In genomic region chr1:28176492-28177470, GRCh38 we compare ENCODE assay signal across 8 cellular contexts. TPM values are rescaled to one million over a fixed set of nuclear protein-coding genes. Genes with fewer than 3 reads are reported as not detected.
DNase-seq lines count a peak whose midpoint lies in the region; ATAC-seq, FAIRE-seq and TF ChIP-seq lines count a peak whose summit lies in the region.

TSS of gene PTAFR (minus strand) at chr1:28176690. CDS start at chr1:28151021, 25,669 bp downstream.

- POLR2A ChIA-PET in K562 (lab: Yijun Ruan, JAX), result interaction anchor here (1.1 to 1.4 kb wide), 2 partner anchors 25 to 28 kb away, joined by 3 to 5 read pairs; no protein-coding TSS in a partner anchor
- POLR2A ChIA-PET in activated CD4-positive, alpha-beta memory T cell treated with anti-CD3 and anti-CD28 coated beads for 36 hours (lab: Charles Lee), result no interaction called here
- POLR2A ChIA-PET in CD8-positive, alpha-beta memory T cell (lab: Charles Lee), result no interaction called here

- ATAC-seq in GM18498 (IDR thresholded peaks at IDR 0.05; ENCODE audit: unreplicated experiment), result peak; percentile 47
- peak; percentile 39 for ATAC-seq in HG03378 (IDR thresholded peaks at IDR 0.05; ENCODE audit: unreplicated experiment)
- no peak for ATAC-seq in K562

- H2AFZ ChIP-seq in K562 (ENCODE audit: low read depth, low read length) (no peak within 1 kb of the TSS), neuron (ENCODE audit: low read depth, low read length) (peak within 1 kb of the TSS; percentile 5)

- H3K4me1 ChIP-seq in K562 (replicated peaks in 1 of 2; ENCODE audit: control insufficient read depth in 2 of 2, insufficient read depth in 2 of 2, low read length in 2 of 2), result peaks cover 24 to 33% of the 10 kb centered on the region in 2 experiments
- peaks cover 10% of the 10 kb centered on the region for H3K4me1 ChIP-seq in neuron (ENCODE audit: insufficient read depth, low read length)
- peaks cover 26% of the 10 kb centered on the region for H3K4me1 ChIP-seq in CD8-positive, alpha-beta memory T cell (ENCODE audit: insufficient read depth, low read length)

- no peak for TF ChIP-seq POLR2A in K562 (conservative IDR thresholded peaks at IDR 0.05)

- H3K36me3 ChIP-seq in K562 (ENCODE audit: control insufficient read depth, insufficient read depth, low read length) (no peaks in the 10 kb centered on the region), neuron (ENCODE audit: insufficient read depth, low read length) (no peaks in the 10 kb centered on the region)
- no peaks in the 10 kb centered on the region for H3K36me3 ChIP-seq in CD8-positive, alpha-beta memory T cell (ENCODE audit: insufficient read depth, low read length)

- TF ChIP-seq CTCF in K562 (IDR thresholded peaks at IDR 0.05 in 2 of 3, conservative IDR thresholded peaks at IDR 0.05 in 1 of 3; ENCODE audit: insufficient read depth in 2 of 3, low read depth in 1 of 3, low read length in 3 of 3), result no peak

- no peak within 1 kb of the TSS for H3K4me2 ChIP-seq in K562 (ENCODE audit: insufficient read depth, low read length)

- H3K79me2 ChIP-seq in K562 (ENCODE audit: control insufficient read depth, insufficient read depth, low read length), result no peaks in the 10 kb centered on the region

- no peak for FAIRE-seq in K562 (lab: Jason Lieb, UNC)

- peaks cover 34% of the 10 kb centered on the region for H3K27me3 Mint-ChIP-seq in activated CD4-positive, alpha-beta memory T cell treated with anti-CD3 and anti-CD28 coated beads for 36 hours
- H3K27me3 Mint-ChIP-seq in CD8-positive, alpha-beta memory T cell, result no peaks in the 10 kb centered on the region

- H3K9ac ChIP-seq in K562 (ENCODE audit: insufficient read depth in 1 of 2, low read depth in 2 of 2, low read length in 2 of 2), result peak within 1 kb of the TSS in 1 of 2 experiments; percentile 47; a peak in 2 of 4 replicates

- CTCF ChIA-PET in K562 (lab: Yijun Ruan, JAX; ENCODE audit: low intra/inter-chr PET ratio), result no interaction called here
- CTCF ChIA-PET in activated CD4-positive, alpha-beta memory T cell treated with anti-CD3 and anti-CD28 coated beads for 36 hours (lab: Charles Lee), result interaction anchor here (0.6 kb wide), 1 partner anchor 426 kb away, joined by 3 read pairs; no protein-coding TSS in a partner anchor
- CTCF ChIA-PET in CD8-positive, alpha-beta memory T cell (lab: Charles Lee), result interaction anchor here (1.1 kb wide), 1 partner anchor 19 kb away, joined by 3 read pairs; no protein-coding TSS in a partner anchor

- no peaks in the 10 kb centered on the region for H3K9me3 Mint-ChIP-seq in activated CD4-positive, alpha-beta memory T cell treated with anti-CD3 and anti-CD28 coated beads for 36 hours
- H3K9me3 Mint-ChIP-seq in CD8-positive, alpha-beta memory T cell, result no peaks in the 10 kb centered on the region

- H3K27ac Mint-ChIP-seq in activated CD4-positive, alpha-beta memory T cell treated with anti-CD3 and anti-CD28 coated beads for 36 hours, result no peak within 1 kb of the TSS
- H3K27ac Mint-ChIP-seq in CD8-positive, alpha-beta memory T cell, result no peak within 1 kb of the TSS

- no peaks in the 10 kb centered on the region for H3K9me1 ChIP-seq in K562 (ENCODE audit: control insufficient read depth, insufficient read depth, low read length)

- peaks cover 22% of the 10 kb centered on the region for H3K4me1 Mint-ChIP-seq in activated CD4-positive, alpha-beta memory T cell treated with anti-CD3 and anti-CD28 coated beads for 36 hours (ENCODE audit: low read depth)
- peaks cover 28 to 40% (median 33%) of the 10 kb centered on the region in 3 donors for H3K4me1 Mint-ChIP-seq in CD8-positive, alpha-beta memory T cell

- in situ Hi-C loops in K562 (cut with MboI), result no loop called here
- in situ Hi-C loops in G401 (cut with HindIII; ENCODE audit: low sequenced_read_pairs), result no loop called here

- 32% methylated on average over 18 of the region's 18 CpGs for WGBS in K562 (ENCODE audit: insufficient coverage, low coverage, missing lambda C conversion rate)

- intact Hi-C loops in K562 (cut with micrococcal nuclease), result no loop called here
- intact Hi-C loops in activated CD4-positive, alpha-beta memory T cell treated with anti-CD3 and anti-CD28 coated beads for 36 hours (cut with micrococcal nuclease), result no loop called here

- H3K36me3 Mint-ChIP-seq in activated CD4-positive, alpha-beta memory T cell treated with anti-CD3 and anti-CD28 coated beads for 36 hours, result no peaks in the 10 kb centered on the region
- H3K36me3 Mint-ChIP-seq in CD8-positive, alpha-beta memory T cell, result peaks cover 0 to 2% (median 0%) of the 10 kb centered on the region in 3 donors

- TF ChIP-seq EP300 in K562 (IDR thresholded peaks at IDR 0.05; ENCODE audit: low read length), result no peak

- TF ChIP-seq RAD21 in K562 (CRISPR knock-in tag; conservative IDR thresholded peaks at IDR 0.05 in 1 of 2, IDR thresholded peaks at IDR 0.05 in 1 of 2), result no peak

- DNase-seq in K562 (ENCODE audit: extremely low read depth in 1 of 4, low spot score in 3 of 4) (no peak), NCI-H526 treated with DMSO at 0.1 percent for 48 hours (lab: John Stamatoyannopoulos, UW) (no peak), G401 (ENCODE audit: low spot score) (no peak)
- DNase-seq in activated CD4-positive, alpha-beta memory T cell treated with anti-CD3 and anti-CD28 coated beads for 36 hours, result no peak
- no peak for DNase-seq in CD8-positive, alpha-beta memory T cell

- BruUV-seq in K562 (replicated peaks; lab: Mats Ljungman, UMichigan), result no TSS peak

- H3K9me3 ChIP-seq in K562 (replicated peaks; ENCODE audit: control insufficient read depth, insufficient read depth, low read depth, low read length), result no peaks in the 10 kb centered on the region
- no peaks in the 10 kb centered on the region for H3K9me3 ChIP-seq in neuron (ENCODE audit: low read length)
- H3K9me3 ChIP-seq in CD8-positive, alpha-beta memory T cell (ENCODE audit: low read length), result no peaks in the 10 kb centered on the region

- no peak within 1 kb of the TSS for H3K4me3 ChIP-seq in K562
- H3K4me3 ChIP-seq in neuron (ENCODE audit: low read length), result no peak within 1 kb of the TSS
- H3K4me3 ChIP-seq in CD8-positive, alpha-beta memory T cell (ENCODE audit: low read length), result no peak within 1 kb of the TSS

- H3K27me3 ChIP-seq in K562 (ENCODE audit: control insufficient read depth in 2 of 2, insufficient read depth in 2 of 2, low read length in 2 of 2), result peaks cover 0 to 4% of the 10 kb centered on the region in 2 experiments; a peak in 2 of 5 replicates
- H3K27me3 ChIP-seq in neuron (ENCODE audit: insufficient read depth, low read length), result peaks cover 8% of the 10 kb centered on the region
- no peaks in the 10 kb centered on the region for H3K27me3 ChIP-seq in CD8-positive, alpha-beta memory T cell (ENCODE audit: insufficient read depth, low read length, poor library complexity, severe bottlenecking)

- H3K27ac ChIP-seq in K562 (ENCODE audit: extremely low read depth, low read depth, low read length), result no peak within 1 kb of the TSS
- no peak within 1 kb of the TSS for H3K27ac ChIP-seq in CD8-positive, alpha-beta memory T cell (ENCODE audit: low read depth, low read length)

- H4K20me1 ChIP-seq in K562 (replicated peaks; ENCODE audit: control insufficient read depth, insufficient read depth, low read length), result no peaks in the 10 kb centered on the region

- H3K4me3 Mint-ChIP-seq in activated CD4-positive, alpha-beta memory T cell treated with anti-CD3 and anti-CD28 coated beads for 36 hours, result no peak within 1 kb of the TSS
- peak within 1 kb of the TSS in 1 of 7 donors; percentile 51 for H3K4me3 Mint-ChIP-seq in CD8-positive, alpha-beta memory T cell

TF ChIP-seq in K562, 482 proteins besides CTCF, POLR2A, EP300 and RAD21 (continues in another document):
- TF ChIP-seq THRB (CRISPR knock-in tag; conservative IDR thresholded peaks at IDR 0.05), result 0 out of 2 replicates have a peak, but pooled peaks have one; percentile 7
- peak; percentile 38; the same call in 1 of the 2 replicates for TF ChIP-seq SPI1 (IDR thresholded peaks at IDR 0.05; ENCODE audit: borderline replicate concordance, low read depth, low read length)
- 0 out of 2 replicates have a peak, but pooled peaks have one; percentile 58 for TF ChIP-seq MCM3 (IDR thresholded peaks at IDR 0.05)

RNA-seq across cellular contexts. Expression of gene PTAFR, which starts in this region (rescaled TPM):
- total RNA-seq in K562 (2011; cell fraction: chromatin; rRNA removed; ENCODE audit: low replicate concordance), result 0.56 and 1.2 TPM in 2 replicates
- total RNA-seq in K562 (2011; cell fraction: nucleolus; rRNA removed), result 0.50 and 0.53 TPM in 2 replicates
- 0.46 and 0.66 TPM in 2 replicates for total RNA-seq in K562 (2011; cell fraction: nucleoplasm; rRNA removed)
- total RNA-seq in K562 (2014; rRNA removed) (0.20 TPM in 1 of 2 replicates, not detected in the other), K562 (2014; rRNA removed; fragmentation: Illumina TruSeq; extraction: Trizol) (0.22 and 0.25 TPM in 2 replicates), K562 (2015; rRNA removed; fragmentation: Illumina TruSeq; extraction: Trizol) (0.30 and 0.36 TPM in 2 replicates), K562 (2021) (0.36 and 0.55 TPM in 2 replicates)
- polyA plus RNA-seq in K562 (2011; rRNA removed) (0.43 and 0.45 TPM in 2 replicates), K562 (2014; fragmentation: Illumina TruSeq; extraction: Trizol) (0.26 and 0.33 TPM in 2 replicates), K562 (2014; fragmentation: Nextera tagmentation; extraction: Ambion mirVana) (under 1 TPM; 0.15 to 0.48 TPM), K562 (2014; rRNA removed) (0.32 and 0.52 TPM in 2 replicates)
- 0.83 and 1.4 TPM in 2 replicates for polyA plus RNA-seq in K562 (2011; cell fraction: cytosol; rRNA removed)
- 0.18 and 0.40 TPM in 2 replicates for polyA plus RNA-seq in K562 (2011; cell fraction: nucleus; rRNA removed)
- polyA plus RNA-seq in K562 (2012), result 0.31 and 0.51 TPM in 2 replicates
- 0.48 and 0.67 TPM in 2 replicates for polyA minus RNA-seq in K562 (2011; rRNA and poly(A)+ RNA removed)
- polyA minus RNA-seq in K562 (2011; cell fraction: cytosol; rRNA and poly(A)+ RNA removed), result not detected in 2 replicates
- polyA minus RNA-seq in K562 (2011; cell fraction: nucleus; rRNA and poly(A)+ RNA removed), result 0.13 and 0.22 TPM in 2 replicates
- under 1 TPM; 0.15 to 0.19 TPM for total RNA-seq in activated CD4-positive, alpha-beta memory T cell treated with anti-CD3 and anti-CD28 coated beads for 36 hours
- under 1 TPM; 0.58 to 0.59 TPM for total RNA-seq in CD8-positive, alpha-beta memory T cell
- polyA plus RNA-seq in CD8-positive, alpha-beta memory T cell, result 1.1 TPM
- 0.27 and 0.49 TPM in 2 replicates for total RNA-seq in G401 (2014; rRNA removed; shearing (Covaris generic))
